Comparison of ENCODE assay signal across 2 cellular contexts in the genomic region with DNA sequence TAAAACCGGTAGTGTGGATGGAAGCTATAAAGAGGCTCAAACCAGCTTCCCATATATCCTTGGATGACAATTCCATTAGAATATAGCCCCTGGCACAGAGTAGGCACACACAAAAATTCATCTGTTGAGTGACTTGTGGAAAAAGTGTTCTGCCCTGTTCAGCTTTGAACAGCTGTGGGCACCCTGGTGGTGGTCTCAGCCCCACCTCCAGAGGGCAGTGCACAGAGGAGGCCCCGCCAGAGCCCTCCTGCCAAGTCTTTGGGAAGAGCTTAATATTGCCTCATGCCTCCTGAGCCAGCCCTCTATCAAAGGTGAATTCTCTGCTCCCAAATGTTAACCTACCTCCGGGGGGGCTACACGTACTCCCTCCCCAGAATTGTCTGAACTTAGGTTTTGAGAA.
TF ChIP-seq lines count a peak whose summit lies in the region.

No MANE protein-coding gene starts in this region.

TF ChIP-seq in A549, 52 proteins besides CTCF, POLR2A, EP300 and RAD21:
- TF ChIP-seq, protein P1, sequence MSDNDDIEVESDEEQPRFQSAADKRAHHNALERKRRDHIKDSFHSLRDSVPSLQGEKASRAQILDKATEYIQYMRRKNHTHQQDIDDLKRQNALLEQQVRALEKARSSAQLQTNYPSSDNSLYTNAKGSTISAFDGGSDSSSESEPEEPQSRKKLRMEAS (IDR thresholded peaks at IDR 0.05): no peak
- no peak for TF ChIP-seq KDM1A (IDR thresholded peaks at IDR 0.05; ENCODE audit: low read depth)
- no peak for TF ChIP-seq HDAC2 (IDR thresholded peaks at IDR 0.05)
- no peak for TF ChIP-seq HOXB5 (CRISPR knock-in tag; IDR thresholded peaks at IDR 0.05)
- no peak for TF ChIP-seq HEYL (CRISPR knock-in tag; IDR thresholded peaks at IDR 0.05)
- no peak for TF ChIP-seq NPAS2 (CRISPR knock-in tag; IDR thresholded peaks at IDR 0.05; ENCODE audit: borderline replicate concordance)
- TF ChIP-seq POLR2AphosphoS2 (conservative IDR thresholded peaks at IDR 0.05; ENCODE audit: low read length): no peak
- TF ChIP-seq RNF2 (IDR thresholded peaks at IDR 0.05; ENCODE audit: borderline replicate concordance, low read depth): no peak
- TF ChIP-seq CEBPB (IDR thresholded peaks at IDR 0.05): no peak
- TF ChIP-seq ZC3H11A (IDR thresholded peaks at IDR 0.05): no peak
- TF ChIP-seq FOSB (CRISPR knock-in tag; IDR thresholded peaks at IDR 0.05): no peak
- TF ChIP-seq, protein P2, sequence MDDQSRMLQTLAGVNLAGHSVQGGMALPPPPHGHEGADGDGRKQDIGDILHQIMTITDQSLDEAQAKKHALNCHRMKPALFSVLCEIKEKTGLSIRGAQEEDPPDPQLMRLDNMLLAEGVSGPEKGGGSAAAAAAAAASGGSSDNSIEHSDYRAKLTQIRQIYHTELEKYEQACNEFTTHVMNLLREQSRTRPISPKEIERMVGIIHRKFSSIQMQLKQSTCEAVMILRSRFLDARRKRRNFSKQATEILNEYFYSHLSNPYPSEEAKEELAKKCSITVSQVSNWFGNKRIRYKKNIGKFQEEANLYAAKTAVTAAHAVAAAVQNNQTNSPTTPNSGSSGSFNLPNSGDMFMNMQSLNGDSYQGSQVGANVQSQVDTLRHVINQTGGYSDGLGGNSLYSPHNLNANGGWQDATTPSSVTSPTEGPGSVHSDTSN (IDR thresholded peaks at IDR 0.05): no peak
- no peak for TF ChIP-seq TFCP2L1 (CRISPR knock-in tag; IDR thresholded peaks at IDR 0.05)
- no peak for TF ChIP-seq FOXS1 (CRISPR knock-in tag; IDR thresholded peaks at IDR 0.05)
- no peak for TF ChIP-seq NR3C1 (IDR thresholded peaks at IDR 0.05)
- no peak for TF ChIP-seq RARB (CRISPR knock-in tag; IDR thresholded peaks at IDR 0.05)
- TF ChIP-seq GATA3 (IDR thresholded peaks at IDR 0.05; ENCODE audit: borderline replicate concordance): no peak
- no peak for TF ChIP-seq MAFK (IDR thresholded peaks at IDR 0.05; ENCODE audit: partially characterized antibody)

TF ChIP-seq in HCT116, 20 proteins besides CTCF, POLR2A, EP300 and RAD21:
- TF ChIP-seq, protein P3, sequence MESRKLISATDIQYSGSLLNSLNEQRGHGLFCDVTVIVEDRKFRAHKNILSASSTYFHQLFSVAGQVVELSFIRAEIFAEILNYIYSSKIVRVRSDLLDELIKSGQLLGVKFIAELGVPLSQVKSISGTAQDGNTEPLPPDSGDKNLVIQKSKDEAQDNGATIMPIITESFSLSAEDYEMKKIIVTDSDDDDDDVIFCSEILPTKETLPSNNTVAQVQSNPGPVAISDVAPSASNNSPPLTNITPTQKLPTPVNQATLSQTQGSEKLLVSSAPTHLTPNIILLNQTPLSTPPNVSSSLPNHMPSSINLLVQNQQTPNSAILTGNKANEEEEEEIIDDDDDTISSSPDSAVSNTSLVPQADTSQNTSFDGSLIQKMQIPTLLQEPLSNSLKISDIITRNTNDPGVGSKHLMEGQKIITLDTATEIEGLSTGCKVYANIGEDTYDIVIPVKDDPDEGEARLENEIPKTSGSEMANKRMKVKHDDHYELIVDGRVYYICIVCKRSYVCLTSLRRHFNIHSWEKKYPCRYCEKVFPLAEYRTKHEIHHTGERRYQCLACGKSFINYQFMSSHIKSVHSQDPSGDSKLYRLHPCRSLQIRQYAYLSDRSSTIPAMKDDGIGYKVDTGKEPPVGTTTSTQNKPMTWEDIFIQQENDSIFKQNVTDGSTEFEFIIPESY (IDR thresholded peaks at IDR 0.05; ENCODE audit: extremely low read depth, insufficient replicate concordance, low read length): no peak
- TF ChIP-seq POLR2AphosphoS5 (IDR thresholded peaks at IDR 0.05; ENCODE audit: low read depth, low read length) (no peak), EZH2phosphoT487 (IDR thresholded peaks at IDR 0.05; ENCODE audit: borderline replicate concordance) (no peak), EZH2 (IDR thresholded peaks at IDR 0.05) (no peak), SRF (IDR thresholded peaks at IDR 0.05; ENCODE audit: low read depth) (no peak), CBX3 (IDR thresholded peaks at IDR 0.05; ENCODE audit: low read depth) (no peak)
